ENCODE assay signal across 2 cellular contexts in the genomic region with DNA sequence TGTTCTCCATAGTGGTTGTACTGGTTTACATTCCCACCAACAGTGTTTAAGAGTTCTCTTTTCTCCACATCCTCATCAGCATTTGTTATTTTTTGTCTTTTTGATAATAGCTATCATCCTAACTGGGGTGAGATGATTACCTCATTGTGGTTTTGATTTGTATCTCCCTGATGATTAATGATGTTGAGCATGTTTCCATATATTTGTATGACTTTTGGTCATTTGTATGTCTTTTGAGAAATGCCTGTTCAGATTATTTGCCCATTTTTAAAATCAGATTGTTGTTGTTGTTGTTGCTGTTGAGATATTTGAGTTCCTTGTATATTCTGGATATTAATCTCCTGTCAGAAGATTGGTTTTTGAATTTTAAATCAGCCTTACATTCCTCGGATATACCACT.
A peak's percentile ranks its signal among the peaks of the same experiment; 100 is the strongest.
TF ChIP-seq lines count a peak whose summit lies in the region.

No MANE protein-coding gene starts in this region.

TF ChIP-seq in A549, 52 proteins besides CTCF, POLR2A, EP300 and RAD21 (continued from another document):
- TF ChIP-seq, protein P1, sequence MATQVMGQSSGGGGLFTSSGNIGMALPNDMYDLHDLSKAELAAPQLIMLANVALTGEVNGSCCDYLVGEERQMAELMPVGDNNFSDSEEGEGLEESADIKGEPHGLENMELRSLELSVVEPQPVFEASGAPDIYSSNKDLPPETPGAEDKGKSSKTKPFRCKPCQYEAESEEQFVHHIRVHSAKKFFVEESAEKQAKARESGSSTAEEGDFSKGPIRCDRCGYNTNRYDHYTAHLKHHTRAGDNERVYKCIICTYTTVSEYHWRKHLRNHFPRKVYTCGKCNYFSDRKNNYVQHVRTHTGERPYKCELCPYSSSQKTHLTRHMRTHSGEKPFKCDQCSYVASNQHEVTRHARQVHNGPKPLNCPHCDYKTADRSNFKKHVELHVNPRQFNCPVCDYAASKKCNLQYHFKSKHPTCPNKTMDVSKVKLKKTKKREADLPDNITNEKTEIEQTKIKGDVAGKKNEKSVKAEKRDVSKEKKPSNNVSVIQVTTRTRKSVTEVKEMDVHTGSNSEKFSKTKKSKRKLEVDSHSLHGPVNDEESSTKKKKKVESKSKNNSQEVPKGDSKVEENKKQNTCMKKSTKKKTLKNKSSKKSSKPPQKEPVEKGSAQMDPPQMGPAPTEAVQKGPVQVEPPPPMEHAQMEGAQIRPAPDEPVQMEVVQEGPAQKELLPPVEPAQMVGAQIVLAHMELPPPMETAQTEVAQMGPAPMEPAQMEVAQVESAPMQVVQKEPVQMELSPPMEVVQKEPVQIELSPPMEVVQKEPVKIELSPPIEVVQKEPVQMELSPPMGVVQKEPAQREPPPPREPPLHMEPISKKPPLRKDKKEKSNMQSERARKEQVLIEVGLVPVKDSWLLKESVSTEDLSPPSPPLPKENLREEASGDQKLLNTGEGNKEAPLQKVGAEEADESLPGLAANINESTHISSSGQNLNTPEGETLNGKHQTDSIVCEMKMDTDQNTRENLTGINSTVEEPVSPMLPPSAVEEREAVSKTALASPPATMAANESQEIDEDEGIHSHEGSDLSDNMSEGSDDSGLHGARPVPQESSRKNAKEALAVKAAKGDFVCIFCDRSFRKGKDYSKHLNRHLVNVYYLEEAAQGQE (IDR thresholded peaks at IDR 0.05), result no peak

TF ChIP-seq in K562, 482 proteins besides CTCF, POLR2A, EP300 and RAD21 (continued from another document and continues in another):
- TF ChIP-seq, protein P2, sequence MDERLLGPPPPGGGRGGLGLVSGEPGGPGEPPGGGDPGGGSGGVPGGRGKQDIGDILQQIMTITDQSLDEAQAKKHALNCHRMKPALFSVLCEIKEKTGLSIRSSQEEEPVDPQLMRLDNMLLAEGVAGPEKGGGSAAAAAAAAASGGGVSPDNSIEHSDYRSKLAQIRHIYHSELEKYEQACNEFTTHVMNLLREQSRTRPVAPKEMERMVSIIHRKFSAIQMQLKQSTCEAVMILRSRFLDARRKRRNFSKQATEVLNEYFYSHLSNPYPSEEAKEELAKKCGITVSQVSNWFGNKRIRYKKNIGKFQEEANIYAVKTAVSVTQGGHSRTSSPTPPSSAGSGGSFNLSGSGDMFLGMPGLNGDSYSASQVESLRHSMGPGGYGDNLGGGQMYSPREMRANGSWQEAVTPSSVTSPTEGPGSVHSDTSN (CRISPR knock-in tag; IDR thresholded peaks at IDR 0.05; ENCODE audit: low read depth), result no peak
- TF ChIP-seq, protein P2 (tag; conservative IDR thresholded peaks at IDR 0.05; ENCODE audit: low read depth), result peak; percentile 31; the same call in 1 of the 2 replicates
- no peak for TF ChIP-seq RBBP5 (IDR thresholded peaks at IDR 0.05; ENCODE audit: borderline replicate concordance, insufficient read depth, low read length, poor library complexity, severe bottlenecking)
- TF ChIP-seq SIX5 (IDR thresholded peaks at IDR 0.05; ENCODE audit: borderline replicate concordance in 1 of 2, insufficient read depth in 1 of 2, low read depth in 1 of 2, low read length in 2 of 2), result no peak
- no peak for TF ChIP-seq PRMT5 (CRISPR knock-in tag; IDR thresholded peaks at IDR 0.05)
- TF ChIP-seq CTBP1 (IDR thresholded peaks at IDR 0.05; ENCODE audit: borderline replicate concordance), result no peak
- no peak for TF ChIP-seq NCOR1 (IDR thresholded peaks at IDR 0.05)
- no peak for TF ChIP-seq HNRNPH1 (optimal IDR thresholded peaks at IDR 0.05; ENCODE audit: low read depth, low read length)
- TF ChIP-seq, protein P3, sequence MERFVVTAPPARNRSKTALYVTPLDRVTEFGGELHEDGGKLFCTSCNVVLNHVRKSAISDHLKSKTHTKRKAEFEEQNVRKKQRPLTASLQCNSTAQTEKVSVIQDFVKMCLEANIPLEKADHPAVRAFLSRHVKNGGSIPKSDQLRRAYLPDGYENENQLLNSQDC (CRISPR knock-in tag; IDR thresholded peaks at IDR 0.05), result no peak
- TF ChIP-seq MEF2A (IDR thresholded peaks at IDR 0.05; ENCODE audit: control insufficient read depth, low read depth, low read length), result no peak
- no peak for TF ChIP-seq ZNF134 (CRISPR knock-in tag; conservative IDR thresholded peaks at IDR 0.05)
- TF ChIP-seq ZNF41 (CRISPR knock-in tag; conservative IDR thresholded peaks at IDR 0.05), result no peak
- no peak for TF ChIP-seq JUND (IDR thresholded peaks at IDR 0.05; ENCODE audit: borderline replicate concordance, low read depth, low read length)
- peak; percentile 26; the same call in 1 of the 3 replicates for TF ChIP-seq JUND (tag; IDR thresholded peaks at IDR 0.05; ENCODE audit: borderline replicate concordance, low read depth, low read length)
- TF ChIP-seq, protein P4, sequence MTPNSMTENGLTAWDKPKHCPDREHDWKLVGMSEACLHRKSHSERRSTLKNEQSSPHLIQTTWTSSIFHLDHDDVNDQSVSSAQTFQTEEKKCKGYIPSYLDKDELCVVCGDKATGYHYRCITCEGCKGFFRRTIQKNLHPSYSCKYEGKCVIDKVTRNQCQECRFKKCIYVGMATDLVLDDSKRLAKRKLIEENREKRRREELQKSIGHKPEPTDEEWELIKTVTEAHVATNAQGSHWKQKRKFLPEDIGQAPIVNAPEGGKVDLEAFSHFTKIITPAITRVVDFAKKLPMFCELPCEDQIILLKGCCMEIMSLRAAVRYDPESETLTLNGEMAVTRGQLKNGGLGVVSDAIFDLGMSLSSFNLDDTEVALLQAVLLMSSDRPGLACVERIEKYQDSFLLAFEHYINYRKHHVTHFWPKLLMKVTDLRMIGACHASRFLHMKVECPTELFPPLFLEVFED (CRISPR knock-in tag; conservative IDR thresholded peaks at IDR 0.05), result no peak
- no peak for TF ChIP-seq ARID1B (IDR thresholded peaks at IDR 0.05)
- TF ChIP-seq ZNF830 (CRISPR knock-in tag; IDR thresholded peaks at IDR 0.05), result no peak
- no peak for TF ChIP-seq SMARCA4 (IDR thresholded peaks at IDR 0.05)
- no peak for TF ChIP-seq ZNF785 (CRISPR knock-in tag; IDR thresholded peaks at IDR 0.05)
- TF ChIP-seq, protein P5, sequence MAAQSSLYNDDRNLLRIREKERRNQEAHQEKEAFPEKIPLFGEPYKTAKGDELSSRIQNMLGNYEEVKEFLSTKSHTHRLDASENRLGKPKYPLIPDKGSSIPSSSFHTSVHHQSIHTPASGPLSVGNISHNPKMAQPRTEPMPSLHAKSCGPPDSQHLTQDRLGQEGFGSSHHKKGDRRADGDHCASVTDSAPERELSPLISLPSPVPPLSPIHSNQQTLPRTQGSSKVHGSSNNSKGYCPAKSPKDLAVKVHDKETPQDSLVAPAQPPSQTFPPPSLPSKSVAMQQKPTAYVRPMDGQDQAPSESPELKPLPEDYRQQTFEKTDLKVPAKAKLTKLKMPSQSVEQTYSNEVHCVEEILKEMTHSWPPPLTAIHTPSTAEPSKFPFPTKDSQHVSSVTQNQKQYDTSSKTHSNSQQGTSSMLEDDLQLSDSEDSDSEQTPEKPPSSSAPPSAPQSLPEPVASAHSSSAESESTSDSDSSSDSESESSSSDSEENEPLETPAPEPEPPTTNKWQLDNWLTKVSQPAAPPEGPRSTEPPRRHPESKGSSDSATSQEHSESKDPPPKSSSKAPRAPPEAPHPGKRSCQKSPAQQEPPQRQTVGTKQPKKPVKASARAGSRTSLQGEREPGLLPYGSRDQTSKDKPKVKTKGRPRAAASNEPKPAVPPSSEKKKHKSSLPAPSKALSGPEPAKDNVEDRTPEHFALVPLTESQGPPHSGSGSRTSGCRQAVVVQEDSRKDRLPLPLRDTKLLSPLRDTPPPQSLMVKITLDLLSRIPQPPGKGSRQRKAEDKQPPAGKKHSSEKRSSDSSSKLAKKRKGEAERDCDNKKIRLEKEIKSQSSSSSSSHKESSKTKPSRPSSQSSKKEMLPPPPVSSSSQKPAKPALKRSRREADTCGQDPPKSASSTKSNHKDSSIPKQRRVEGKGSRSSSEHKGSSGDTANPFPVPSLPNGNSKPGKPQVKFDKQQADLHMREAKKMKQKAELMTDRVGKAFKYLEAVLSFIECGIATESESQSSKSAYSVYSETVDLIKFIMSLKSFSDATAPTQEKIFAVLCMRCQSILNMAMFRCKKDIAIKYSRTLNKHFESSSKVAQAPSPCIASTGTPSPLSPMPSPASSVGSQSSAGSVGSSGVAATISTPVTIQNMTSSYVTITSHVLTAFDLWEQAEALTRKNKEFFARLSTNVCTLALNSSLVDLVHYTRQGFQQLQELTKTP (IDR thresholded peaks at IDR 0.05; ENCODE audit: low read depth in 1 of 2, partially characterized antibody in 2 of 2), result peak in 1 of 2 experiments; percentile 92
- TF ChIP-seq SP1 (CRISPR knock-in tag; IDR thresholded peaks at IDR 0.05), result no peak
- TF ChIP-seq RHOXF2B (CRISPR knock-in tag; conservative IDR thresholded peaks at IDR 0.05), result no peak
- TF ChIP-seq GTF2F1 (IDR thresholded peaks at IDR 0.05; ENCODE audit: low read depth, low read length), result no peak
- TF ChIP-seq, protein P6, sequence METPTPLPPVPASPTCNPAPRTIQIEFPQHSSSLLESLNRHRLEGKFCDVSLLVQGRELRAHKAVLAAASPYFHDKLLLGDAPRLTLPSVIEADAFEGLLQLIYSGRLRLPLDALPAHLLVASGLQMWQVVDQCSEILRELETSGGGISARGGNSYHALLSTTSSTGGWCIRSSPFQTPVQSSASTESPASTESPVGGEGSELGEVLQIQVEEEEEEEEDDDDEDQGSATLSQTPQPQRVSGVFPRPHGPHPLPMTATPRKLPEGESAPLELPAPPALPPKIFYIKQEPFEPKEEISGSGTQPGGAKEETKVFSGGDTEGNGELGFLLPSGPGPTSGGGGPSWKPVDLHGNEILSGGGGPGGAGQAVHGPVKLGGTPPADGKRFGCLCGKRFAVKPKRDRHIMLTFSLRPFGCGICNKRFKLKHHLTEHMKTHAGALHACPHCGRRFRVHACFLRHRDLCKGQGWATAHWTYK (CRISPR knock-in tag; IDR thresholded peaks at IDR 0.05), result no peak
- TF ChIP-seq ZC3H11A (IDR thresholded peaks at IDR 0.05; ENCODE audit: low read depth, low read length), result no peak
- no peak for TF ChIP-seq HMGN3 (IDR thresholded peaks at IDR 0.05; ENCODE audit: borderline replicate concordance, extremely low read depth, insufficient read length, low read depth, low read length)
- TF ChIP-seq, protein P7, sequence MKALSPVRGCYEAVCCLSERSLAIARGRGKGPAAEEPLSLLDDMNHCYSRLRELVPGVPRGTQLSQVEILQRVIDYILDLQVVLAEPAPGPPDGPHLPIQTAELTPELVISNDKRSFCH (CRISPR knock-in tag; IDR thresholded peaks at IDR 0.05), result no peak
- TF ChIP-seq, protein P7 (tag; IDR thresholded peaks at IDR 0.05), result no peak
- TF ChIP-seq, protein P8, sequence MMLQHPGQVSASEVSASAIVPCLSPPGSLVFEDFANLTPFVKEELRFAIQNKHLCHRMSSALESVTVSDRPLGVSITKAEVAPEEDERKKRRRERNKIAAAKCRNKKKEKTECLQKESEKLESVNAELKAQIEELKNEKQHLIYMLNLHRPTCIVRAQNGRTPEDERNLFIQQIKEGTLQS (IDR thresholded peaks at IDR 0.05), result 0 out of 2 replicates have a peak, but pooled peaks have one; percentile 11
- TF ChIP-seq, protein P8 (CRISPR knock-in tag; conservative IDR thresholded peaks at IDR 0.05), result no peak
- no peak for TF ChIP-seq KDM4B (IDR thresholded peaks at IDR 0.05; ENCODE audit: borderline replicate concordance in 2 of 2, low read depth in 1 of 2)
- TF ChIP-seq HDAC8 (tag; IDR thresholded peaks at IDR 0.05), result no peak
- no peak for TF ChIP-seq RBM17 (IDR thresholded peaks at IDR 0.05; ENCODE audit: borderline replicate concordance, low read depth, low read length)
- TF ChIP-seq, protein P9, sequence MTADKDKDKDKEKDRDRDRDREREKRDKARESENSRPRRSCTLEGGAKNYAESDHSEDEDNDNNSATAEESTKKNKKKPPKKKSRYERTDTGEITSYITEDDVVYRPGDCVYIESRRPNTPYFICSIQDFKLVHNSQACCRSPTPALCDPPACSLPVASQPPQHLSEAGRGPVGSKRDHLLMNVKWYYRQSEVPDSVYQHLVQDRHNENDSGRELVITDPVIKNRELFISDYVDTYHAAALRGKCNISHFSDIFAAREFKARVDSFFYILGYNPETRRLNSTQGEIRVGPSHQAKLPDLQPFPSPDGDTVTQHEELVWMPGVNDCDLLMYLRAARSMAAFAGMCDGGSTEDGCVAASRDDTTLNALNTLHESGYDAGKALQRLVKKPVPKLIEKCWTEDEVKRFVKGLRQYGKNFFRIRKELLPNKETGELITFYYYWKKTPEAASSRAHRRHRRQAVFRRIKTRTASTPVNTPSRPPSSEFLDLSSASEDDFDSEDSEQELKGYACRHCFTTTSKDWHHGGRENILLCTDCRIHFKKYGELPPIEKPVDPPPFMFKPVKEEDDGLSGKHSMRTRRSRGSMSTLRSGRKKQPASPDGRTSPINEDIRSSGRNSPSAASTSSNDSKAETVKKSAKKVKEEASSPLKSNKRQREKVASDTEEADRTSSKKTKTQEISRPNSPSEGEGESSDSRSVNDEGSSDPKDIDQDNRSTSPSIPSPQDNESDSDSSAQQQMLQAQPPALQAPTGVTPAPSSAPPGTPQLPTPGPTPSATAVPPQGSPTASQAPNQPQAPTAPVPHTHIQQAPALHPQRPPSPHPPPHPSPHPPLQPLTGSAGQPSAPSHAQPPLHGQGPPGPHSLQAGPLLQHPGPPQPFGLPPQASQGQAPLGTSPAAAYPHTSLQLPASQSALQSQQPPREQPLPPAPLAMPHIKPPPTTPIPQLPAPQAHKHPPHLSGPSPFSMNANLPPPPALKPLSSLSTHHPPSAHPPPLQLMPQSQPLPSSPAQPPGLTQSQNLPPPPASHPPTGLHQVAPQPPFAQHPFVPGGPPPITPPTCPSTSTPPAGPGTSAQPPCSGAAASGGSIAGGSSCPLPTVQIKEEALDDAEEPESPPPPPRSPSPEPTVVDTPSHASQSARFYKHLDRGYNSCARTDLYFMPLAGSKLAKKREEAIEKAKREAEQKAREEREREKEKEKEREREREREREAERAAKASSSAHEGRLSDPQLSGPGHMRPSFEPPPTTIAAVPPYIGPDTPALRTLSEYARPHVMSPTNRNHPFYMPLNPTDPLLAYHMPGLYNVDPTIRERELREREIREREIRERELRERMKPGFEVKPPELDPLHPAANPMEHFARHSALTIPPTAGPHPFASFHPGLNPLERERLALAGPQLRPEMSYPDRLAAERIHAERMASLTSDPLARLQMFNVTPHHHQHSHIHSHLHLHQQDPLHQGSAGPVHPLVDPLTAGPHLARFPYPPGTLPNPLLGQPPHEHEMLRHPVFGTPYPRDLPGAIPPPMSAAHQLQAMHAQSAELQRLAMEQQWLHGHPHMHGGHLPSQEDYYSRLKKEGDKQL (CRISPR knock-in tag; IDR thresholded peaks at IDR 0.05; ENCODE audit: borderline replicate concordance), result no peak
- no peak for TF ChIP-seq ZBTB7A (IDR thresholded peaks at IDR 0.05; ENCODE audit: borderline replicate concordance, control insufficient read depth, low read depth, low read length)
- no peak for TF ChIP-seq PCBP2 (IDR thresholded peaks at IDR 0.05; ENCODE audit: low read depth, low read length, poor library complexity, severe bottlenecking)
- no peak for TF ChIP-seq TEAD2 (tag; IDR thresholded peaks at IDR 0.05)
- TF ChIP-seq HDAC2 (IDR thresholded peaks at IDR 0.05), result no peak
- no peak for TF ChIP-seq HEY1 (CRISPR knock-in tag; IDR thresholded peaks at IDR 0.05; ENCODE audit: borderline replicate concordance)
